1 cellular context compared by ENCODE assay signal in the genomic region with DNA sequence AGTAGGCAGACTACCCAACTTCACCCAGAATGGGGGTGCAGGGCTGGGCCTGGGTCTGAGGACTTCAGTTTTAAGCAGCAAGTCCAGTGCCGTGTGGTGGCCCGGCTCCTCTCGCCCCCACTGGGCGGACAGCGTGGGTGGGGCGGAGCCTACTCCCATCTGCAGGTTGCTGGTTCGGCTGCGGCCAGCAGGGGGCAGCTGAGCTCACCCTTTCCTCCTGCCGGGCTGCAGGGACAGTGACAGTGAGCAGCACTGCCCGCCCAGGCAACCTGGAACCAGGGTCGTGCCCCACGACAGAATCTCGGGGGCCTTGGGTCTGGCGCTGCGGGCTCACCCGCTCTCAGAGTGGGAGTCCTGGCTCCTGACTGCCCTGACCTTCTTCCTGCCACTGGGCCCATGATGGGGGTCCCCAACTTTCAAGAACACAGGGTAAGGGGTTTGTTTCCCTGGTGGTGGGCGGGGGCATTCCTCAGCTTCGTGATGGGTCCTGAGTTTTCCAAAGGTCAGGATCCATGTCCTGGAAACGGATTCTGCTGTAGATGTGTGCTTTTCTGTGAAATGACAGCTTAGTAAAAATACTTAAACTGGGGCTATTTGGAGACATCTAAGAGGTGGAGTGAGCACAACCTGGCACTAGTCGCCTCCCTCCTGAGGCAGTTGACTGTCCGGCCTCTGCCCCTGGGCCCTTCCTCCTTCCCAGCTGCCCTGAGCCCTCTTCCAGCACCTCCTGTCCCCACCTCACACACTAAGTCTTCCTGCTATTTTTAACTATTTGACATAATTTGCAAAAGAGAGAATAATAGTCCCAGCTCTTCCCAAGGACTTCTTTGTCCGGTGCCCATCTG.
TF ChIP-seq lines count a peak whose summit lies in the region.

No MANE protein-coding gene starts in this region.

TF ChIP-seq in SK-N-SH, 30 proteins besides CTCF, POLR2A, EP300 and RAD21 (continued from another document):
- TF ChIP-seq, protein P1, sequence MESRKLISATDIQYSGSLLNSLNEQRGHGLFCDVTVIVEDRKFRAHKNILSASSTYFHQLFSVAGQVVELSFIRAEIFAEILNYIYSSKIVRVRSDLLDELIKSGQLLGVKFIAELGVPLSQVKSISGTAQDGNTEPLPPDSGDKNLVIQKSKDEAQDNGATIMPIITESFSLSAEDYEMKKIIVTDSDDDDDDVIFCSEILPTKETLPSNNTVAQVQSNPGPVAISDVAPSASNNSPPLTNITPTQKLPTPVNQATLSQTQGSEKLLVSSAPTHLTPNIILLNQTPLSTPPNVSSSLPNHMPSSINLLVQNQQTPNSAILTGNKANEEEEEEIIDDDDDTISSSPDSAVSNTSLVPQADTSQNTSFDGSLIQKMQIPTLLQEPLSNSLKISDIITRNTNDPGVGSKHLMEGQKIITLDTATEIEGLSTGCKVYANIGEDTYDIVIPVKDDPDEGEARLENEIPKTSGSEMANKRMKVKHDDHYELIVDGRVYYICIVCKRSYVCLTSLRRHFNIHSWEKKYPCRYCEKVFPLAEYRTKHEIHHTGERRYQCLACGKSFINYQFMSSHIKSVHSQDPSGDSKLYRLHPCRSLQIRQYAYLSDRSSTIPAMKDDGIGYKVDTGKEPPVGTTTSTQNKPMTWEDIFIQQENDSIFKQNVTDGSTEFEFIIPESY (IDR thresholded peaks at IDR 0.05; ENCODE audit: borderline replicate concordance, low read depth) = no peak
- TF ChIP-seq, protein P2, sequence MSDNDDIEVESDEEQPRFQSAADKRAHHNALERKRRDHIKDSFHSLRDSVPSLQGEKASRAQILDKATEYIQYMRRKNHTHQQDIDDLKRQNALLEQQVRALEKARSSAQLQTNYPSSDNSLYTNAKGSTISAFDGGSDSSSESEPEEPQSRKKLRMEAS (IDR thresholded peaks at IDR 0.05; ENCODE audit: low read depth) = peak; percentile 57; the same call in 1 of the 2 replicates
- TF ChIP-seq MXI1 (IDR thresholded peaks at IDR 0.05; ENCODE audit: low read depth, low read length) = peak; percentile 79
- TF ChIP-seq GATA2 (CRISPR knock-in tag; IDR thresholded peaks at IDR 0.05) = no peak
- peak; percentile 71; the same call in 1 of the 2 replicates for TF ChIP-seq RCOR1 (IDR thresholded peaks at IDR 0.05; ENCODE audit: low read length)
- TF ChIP-seq SMC3 (IDR thresholded peaks at IDR 0.05; ENCODE audit: low read depth, low read length) = peak; percentile 98
- TF ChIP-seq RFX5 (IDR thresholded peaks at IDR 0.05; ENCODE audit: low read length) = no peak
- TF ChIP-seq SIN3A (IDR thresholded peaks at IDR 0.05; ENCODE audit: borderline replicate concordance, low read depth, low read length) = peak; percentile 74; the same call in 1 of the 2 replicates
- TF ChIP-seq TCF12 (IDR thresholded peaks at IDR 0.05) = peak; percentile 22; the same call in 1 of the 2 replicates
- TF ChIP-seq, protein P3, sequence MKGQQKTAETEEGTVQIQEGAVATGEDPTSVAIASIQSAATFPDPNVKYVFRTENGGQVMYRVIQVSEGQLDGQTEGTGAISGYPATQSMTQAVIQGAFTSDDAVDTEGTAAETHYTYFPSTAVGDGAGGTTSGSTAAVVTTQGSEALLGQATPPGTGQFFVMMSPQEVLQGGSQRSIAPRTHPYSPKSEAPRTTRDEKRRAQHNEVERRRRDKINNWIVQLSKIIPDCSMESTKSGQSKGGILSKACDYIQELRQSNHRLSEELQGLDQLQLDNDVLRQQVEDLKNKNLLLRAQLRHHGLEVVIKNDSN (IDR thresholded peaks at IDR 0.05; ENCODE audit: borderline replicate concordance, low read depth) = no peak
- peak; percentile 43; the same call in 1 of the 2 replicates for TF ChIP-seq TAF1 (IDR thresholded peaks at IDR 0.05; ENCODE audit: borderline replicate concordance, low read depth, low read length)
